Comparison of ENCODE assay signal across 30 cellular contexts in genomic region chr10:83633547-83633946, GRCh38.
"Had no signal": no experiment of that assay in that cellular context is flagged by ENCODE, and none has a peak within 500 bp of the region (broad histone marks: within the 10 kb centered on the region; RNA-seq: fewer than 3 reads in every experiment).

No MANE protein-coding gene starts in this region.

- H3K27ac ChIP-seq: ascending aorta, cardiac muscle cell, VCaP had no signal

- H3K36me3 ChIP-seq: ascending aorta, cardiac muscle cell had no signal

- H3K4me3 ChIP-seq: ascending aorta, cardiac muscle cell had no signal

- H3K4me1 ChIP-seq: ascending aorta had no signal

- H3K27me3 ChIP-seq: ascending aorta, cardiac muscle cell had no signal

- DNase-seq: activated B cell treated with CpG ODN at 0.5 μM for 24 hours; activated CD4-positive, alpha-beta memory T cell treated with anti-CD3 and anti-CD28 coated beads for 36 hours; activated CD4-positive, alpha-beta T cell treated with anti-CD3 and anti-CD28 coated beads for 4 hours; activated CD4-positive, alpha-beta T cell treated with anti-CD3 and anti-CD28 coated beads, Interleukin-2, amount 10 ng/mL, durations not matched to agents 24 days and 14 days; activated CD4-positive, alpha-beta T cell treated with anti-CD3 and anti-CD28 coated beads, Interleukin-2, amount 50 U/mL, for 1 hour; activated CD4-positive, alpha-beta T cell treated with anti-CD3 and anti-CD28 coated beads, Interleukin-2, amount 50 U/mL, for 4 hours; activated CD4-positive, CD25-positive, alpha-beta regulatory T cell treated with anti-CD3 and anti-CD28 coated beads, Interleukin-2, amount 50 U/mL, for 72 hours; activated CD8-positive, alpha-beta memory T cell treated with anti-CD3 and anti-CD28 coated beads, Interleukin-2, amount 50 U/mL, for 4 hours; activated CD8-positive, alpha-beta T cell treated with anti-CD3 and anti-CD28 coated beads for 36 hours; activated effector memory CD4-positive, alpha-beta T cell treated with anti-CD3 and anti-CD28 coated beads, Interleukin-2, amount 50 U/mL, for 16 hours; activated naive CD4-positive, alpha-beta T cell treated with anti-CD3 and anti-CD28 coated beads, Interleukin-2, amount 10 ng/mL, durations not matched to agents 7 days and 5 days; activated naive CD4-positive, alpha-beta T cell treated with Interleukin-2 at 50 U/mL for 16 hours; activated naive CD8-positive, alpha-beta T cell treated with anti-CD3 and anti-CD28 coated beads, Interleukin-2, amount 10 ng/mL, durations not matched to agents 7 days and 5 days; activated naive CD8-positive, alpha-beta T cell treated with anti-CD3 and anti-CD28 coated beads, Interleukin-2, amount 50 U/mL, for 24 hours; activated T-cell treated with anti-CD3 and anti-CD28 coated beads for 4 hours; activated T-cell treated with anti-CD3 and anti-CD28 coated beads, Interleukin-2, amount 50 U/mL, for 1 hour; activated T-cell treated with anti-CD3 and anti-CD28 coated beads, Interleukin-2, amount 50 U/mL, for 4 hours; activated T-cell treated with anti-CD3 and anti-CD28 coated beads, Interleukin-2, amount 50 U/mL, for 72 hours; amygdala; anterior cingulate cortex; caudate nucleus; cerebellar nuclear complex; T-helper 2 cell; T-helper 9 cell had no signal

- H3K9me3 ChIP-seq: ascending aorta had no signal

- ATAC-seq: activated CD8-positive, alpha-beta T cell treated with anti-CD3 and anti-CD28 coated beads for 36 hours; activated naive CD8-positive, alpha-beta T cell treated with anti-CD3 and anti-CD28 coated beads, Interleukin-2, amount 50 U/mL, for 24 hours; activated T-cell treated with anti-CD3 and anti-CD28 coated beads, Interleukin-2, amount 50 U/mL, for 4 hours; activated T-cell treated with anti-CD3 and anti-CD28 coated beads, Interleukin-2, amount 50 U/mL, for 72 hours; activated T-helper 17 cell treated with anti-CD3 and anti-CD28 coated beads, Interleukin-2, amount 50 U/mL, for 72 hours had no signal

- FAIRE-seq: bronchial epithelial cell, TTC549 had no signal
